In genomic region chr14:70139384-70139783, GRCh38 we compare ENCODE assay signal across 20 cellular contexts. TPM values are rescaled to one million over a fixed set of nuclear protein-coding genes. Genes with fewer than 3 reads are reported as not detected.
DNase-seq lines count a peak whose midpoint lies in the region; ATAC-seq and TF ChIP-seq lines count a peak whose summit lies in the region.
"Had no signal": no experiment of that assay in that cellular context is flagged by ENCODE, and none has a peak within 500 bp of the region (broad histone marks: within the 10 kb centered on the region; RNA-seq: fewer than 3 reads in every experiment).

No MANE protein-coding gene starts in this region.

- H3K27ac Mint-ChIP-seq in stimulated activated memory B cell treated with anti-CD40 and anti-IgM and Interleukin-4, amounts not matched to agents 10 μg/mL and 1 μg/mL and 100 μg/mL, for 72 hours, result no peak overlapping the region
- no peak overlapping the region for H3K27ac Mint-ChIP-seq in activated naive CD4-positive, alpha-beta T cell treated with anti-CD3 and anti-CD28 coated beads, Interleukin-2, amount 50 U/mL, for 72 hours
- no peak overlapping the region for H3K27ac Mint-ChIP-seq in T-cell
- H3K27ac Mint-ChIP-seq: activated T-cell treated with anti-CD3 and anti-CD28 coated beads, Interleukin-2, amount 50 U/mL, for 24 hours; progenitor cell of endocrine pancreas had no signal

- H3K27me3 Mint-ChIP-seq in stimulated activated memory B cell treated with anti-CD40 and anti-IgM and Interleukin-4, amounts not matched to agents 10 μg/mL and 1 μg/mL and 100 μg/mL, for 72 hours, result peaks cover 22% of the 10 kb centered on the region
- H3K27me3 Mint-ChIP-seq in T-cell, result peaks cover 11 to 30% of the 10 kb centered on the region in 2 donors

- CTCF ChIA-PET in T-cell (lab: Charles Lee), result no interaction called here

- H3K36me3 Mint-ChIP-seq in stimulated activated memory B cell treated with anti-CD40 and anti-IgM and Interleukin-4, amounts not matched to agents 10 μg/mL and 1 μg/mL and 100 μg/mL, for 72 hours, result no peaks in the 10 kb centered on the region
- no peaks in the 10 kb centered on the region for H3K36me3 Mint-ChIP-seq in activated naive CD4-positive, alpha-beta T cell treated with anti-CD3 and anti-CD28 coated beads, Interleukin-2, amount 50 U/mL, for 72 hours
- no peaks in the 10 kb centered on the region for H3K36me3 Mint-ChIP-seq in T-cell

- DNase-seq in GM20000 (ENCODE audit: low spot score), result peak; percentile 24
- DNase-seq in COR-L47 (lab: John Stamatoyannopoulos, UW), result no peak
- DNase-seq in activated naive CD4-positive, alpha-beta T cell treated with anti-CD3 and anti-CD28 coated beads, Interleukin-2, amount 50 U/mL, for 72 hours (ENCODE audit: low spot score in 2 of 2), result no peak
- no peak for DNase-seq in T-cell
- DNase-seq: activated CD4-positive, alpha-beta T cell treated with anti-CD3 and anti-CD28 coated beads for 4 hours; activated gamma-delta T cell treated with Interleukin-2 at 50 U/mL for 16 hours; activated T-cell treated with anti-CD3 and anti-CD28 coated beads, Interleukin-2, amount 50 U/mL, for 24 hours; body of pancreas; effector CD4-positive, alpha-beta T cell; head of caudate nucleus; kidney glomerular epithelial cell; NCI-H1092 treated with DMSO at 0.1 percent for 48 hours; NCI-H2081 treated with DMSO at 0.1 percent for 48 hours; NCI-H82; transverse colon had no signal

- ATAC-seq in GM18511 (IDR thresholded peaks at IDR 0.05; ENCODE audit: unreplicated experiment) (peak; percentile 88), HG03025 (IDR thresholded peaks at IDR 0.05; ENCODE audit: low FRiP score, unreplicated experiment) (peak; percentile 85), T-cell (replicated peaks in 1 of 4) (no peak)
- peak; percentile 61 for ATAC-seq in stimulated activated memory B cell treated with anti-CD40 and anti-IgM and Interleukin-4, amounts not matched to agents 10 μg/mL and 1 μg/mL and 100 μg/mL, for 72 hours
- no peak for ATAC-seq in activated naive CD4-positive, alpha-beta T cell treated with anti-CD3 and anti-CD28 coated beads, Interleukin-2, amount 50 U/mL, for 72 hours
- ATAC-seq: body of pancreas, sciatic nerve had no signal

- no peak overlapping the region for H3K4me3 Mint-ChIP-seq in stimulated activated memory B cell treated with anti-CD40 and anti-IgM and Interleukin-4, amounts not matched to agents 10 μg/mL and 1 μg/mL and 100 μg/mL, for 72 hours
- no peak overlapping the region for H3K4me3 Mint-ChIP-seq in T-cell
- H3K4me3 Mint-ChIP-seq: activated T-cell treated with anti-CD3 and anti-CD28 coated beads, Interleukin-2, amount 50 U/mL, for 24 hours had no signal

- TF ChIP-seq CTCF in GM20000 (IDR thresholded peaks at IDR 0.05; ENCODE audit: extremely low read depth, missing control alignments), result no peak

- POLR2A ChIA-PET in T-cell (lab: Charles Lee), result no interaction called here

- H3K4me1 Mint-ChIP-seq in stimulated activated memory B cell treated with anti-CD40 and anti-IgM and Interleukin-4, amounts not matched to agents 10 μg/mL and 1 μg/mL and 100 μg/mL, for 72 hours, result peaks cover 19% of the 10 kb centered on the region
- H3K4me1 Mint-ChIP-seq in T-cell, result no peaks in the 10 kb centered on the region

- no peaks in the 10 kb centered on the region for H3K9me3 Mint-ChIP-seq in stimulated activated memory B cell treated with anti-CD40 and anti-IgM and Interleukin-4, amounts not matched to agents 10 μg/mL and 1 μg/mL and 100 μg/mL, for 72 hours
- no peaks in the 10 kb centered on the region for H3K9me3 Mint-ChIP-seq in activated naive CD4-positive, alpha-beta T cell treated with anti-CD3 and anti-CD28 coated beads, Interleukin-2, amount 50 U/mL, for 72 hours
- H3K9me3 Mint-ChIP-seq in T-cell, result no peaks in the 10 kb centered on the region
- H3K9me3 Mint-ChIP-seq: activated T-cell treated with anti-CD3 and anti-CD28 coated beads, Interleukin-2, amount 50 U/mL, for 24 hours had no signal

RNA-seq across cellular contexts. Expression of gene SLC8A3, which starts 49.4 kb away (rescaled TPM):
- total RNA-seq in activated naive CD4-positive, alpha-beta T cell treated with anti-CD3 and anti-CD28 coated beads, Interleukin-2, amount 50 U/mL, for 72 hours, result 1 to 10 TPM in 1 of 2 donors, under 1 TPM in 1; 0.09 to 2.4 TPM
- total RNA-seq in T-cell, result under 1 TPM in 3 of 5 donors, not detected in 2; 0.06 to 0.21 (median 0.10) TPM

Comparison
In these comparisons a context has a peak if more than half of its experiments do, and no peak if none do; other contexts are left out.
1. ATAC-seq: peak in GM18511 (single experiment), HG03025 (single experiment) and stimulated activated memory B cell treated with anti-CD40 and anti-IgM and Interleukin-4, amounts not matched to agents 10 μg/mL and 1 μg/mL and 100 μg/mL, for 72 hours (single experiment); none in activated naive CD4-positive, alpha-beta T cell treated with anti-CD3 and anti-CD28 coated beads, Interleukin-2, amount 50 U/mL, for 72 hours (0 of 2) and T-cell (0 of 4).